11 cellular contexts compared by ENCODE assay signal in genomic region chr2:150482667-150483260, GRCh38. TPM values are rescaled to one million over a fixed set of nuclear protein-coding genes. Genes with fewer than 3 reads are reported as not detected.
DNase-seq lines count a peak whose midpoint lies in the region; ATAC-seq and TF ChIP-seq lines count a peak whose summit lies in the region.
"Had no signal": no experiment of that assay in that cellular context is flagged by ENCODE, and none has a peak within 500 bp of the region (broad histone marks: within the 10 kb centered on the region; RNA-seq: fewer than 3 reads in every experiment).

No MANE protein-coding gene starts in this region.

- no peak overlapping the region for H2AFZ ChIP-seq in fibroblast of lung (ENCODE audit: low read length)

- H3K4me2 ChIP-seq in fibroblast of lung (ENCODE audit: extremely low read depth, insufficient read depth, low read length) = peak overlapping the region; percentile 60

- H3K4me3 ChIP-seq in RWPE2 (ENCODE audit: severe bottlenecking) (no peak overlapping the region), fibroblast of lung (replicated peaks in 1 of 4; ENCODE audit: control extremely low read depth in 1 of 4, insufficient read depth in 1 of 4, low read depth in 3 of 4, low read length in 4 of 4) (peak overlapping the region; percentile 36 to 98 (median 96)), sigmoid colon (no peak overlapping the region)

- H3K4me1 ChIP-seq in RWPE2 (ENCODE audit: insufficient read depth, poor library complexity, severe bottlenecking) = peaks cover 67% of the 10 kb centered on the region
- peaks cover 12% of the 10 kb centered on the region for H3K4me1 ChIP-seq in fibroblast of lung (ENCODE audit: control insufficient read depth, extremely low read depth, insufficient read depth, low read length)
- H3K4me1 ChIP-seq in sigmoid colon = peaks cover 0 to 76% (median 69%) of the 10 kb centered on the region in 4 donors

- H3K27ac ChIP-seq in RWPE2 (ENCODE audit: poor library complexity, severe bottlenecking) = peak overlapping the region; percentile 99
- H3K27ac ChIP-seq in fibroblast of lung (ENCODE audit: insufficient read depth, low read length) = peak overlapping the region; percentile 55
- H3K27ac ChIP-seq in sigmoid colon = peak overlapping the region; percentile 41 to 96 (median 82)
- H3K27ac ChIP-seq: HL-60 had no signal

- TF ChIP-seq EP300 in sigmoid colon (IDR thresholded peaks at IDR 0.05) = no peak

- H3K9me3 ChIP-seq in RWPE2 (ENCODE audit: severe bottlenecking) (no peaks in the 10 kb centered on the region), fibroblast of lung (ENCODE audit: control insufficient read depth, insufficient read depth, low read depth, low read length) (no peaks in the 10 kb centered on the region), sigmoid colon (no peaks in the 10 kb centered on the region)

- H4K20me1 ChIP-seq in fibroblast of lung (ENCODE audit: control insufficient read depth, extremely low read depth, insufficient read depth, low read length) = no peaks in the 10 kb centered on the region

- intact Hi-C loops in sigmoid colon (cut with DNase I) = loop anchor here (5.0 to 10.0 kb wide), 5 partner anchors 418 to 1150 kb away; partner anchors contain the start of gene LYPD6

- H3K27me3 ChIP-seq in RWPE2 (ENCODE audit: insufficient read depth, poor library complexity, severe bottlenecking) = no peaks in the 10 kb centered on the region
- H3K27me3 ChIP-seq in fibroblast of lung (ENCODE audit: control insufficient read depth, insufficient read depth, low read length) = no peaks in the 10 kb centered on the region
- H3K27me3 ChIP-seq in sigmoid colon = no peaks in the 10 kb centered on the region

- WGBS in sigmoid colon, 2 donors = 67 to 69% methylated on average over 5 of the region's 5 CpGs

- H3K9ac ChIP-seq in fibroblast of lung (ENCODE audit: insufficient read depth, low read length) = peak overlapping the region; percentile 45

- TF ChIP-seq CTCF in RWPE2 (IDR thresholded peaks at IDR 0.05; ENCODE audit: poor library complexity, severe bottlenecking) (no peak), fibroblast of lung (conservative IDR thresholded peaks at IDR 0.05 in 1 of 2, IDR thresholded peaks at IDR 0.05 in 1 of 2; ENCODE audit: low read depth in 1 of 2, low read length in 2 of 2) (no peak), sigmoid colon (IDR thresholded peaks at IDR 0.05) (no peak)

- no peak for TF ChIP-seq POLR2A in sigmoid colon (IDR thresholded peaks at IDR 0.05)

- peaks cover 97% of the 10 kb centered on the region for H3K79me2 ChIP-seq in fibroblast of lung (ENCODE audit: control insufficient read depth, insufficient read depth, low read length)

- DNase-seq in EH (ENCODE audit: low read depth) (peak; percentile 35), RWPE2 (ENCODE audit: low spot score) (no peak), fibroblast of lung (ENCODE audit: low read depth in 2 of 2) (peak in 1 of 2 donors; percentile 14), sigmoid colon (no peak), NCI-H2196 treated with DMSO at 0.1 percent for 48 hours (lab: John Stamatoyannopoulos, UW; ENCODE audit: unreplicated experiment) (no peak), NCI-H524 (lab: John Stamatoyannopoulos, UW) (no peak)
- DNase-seq: NCI-H69, SHP77 treated with DMSO at 0.1 percent for 48 hours had no signal

- H3K36me3 ChIP-seq in RWPE2 (ENCODE audit: low read depth) (peaks cover 88% of the 10 kb centered on the region), fibroblast of lung (ENCODE audit: control insufficient read depth, insufficient read depth, low read length) (peaks cover 16% of the 10 kb centered on the region), sigmoid colon (no peaks in the 10 kb centered on the region)

- ATAC-seq in RWPE2 (ENCODE audit: low read depth) (0 out of 3 replicates have a peak, but pooled peaks have one; percentile 0), HG03097 (IDR thresholded peaks at IDR 0.05; ENCODE audit: low FRiP score, unreplicated experiment) (no peak), HG03139 (IDR thresholded peaks at IDR 0.05; ENCODE audit: unreplicated experiment) (no peak)

RNA-seq across cellular contexts. Expression of gene RND3, which starts 4.7 kb away (rescaled TPM):
- total RNA-seq in fibroblast of lung (559 and 1,405 TPM in 2 replicates), sigmoid colon (100 to 1,000 TPM in 1 of 4 donors, 10 to 100 TPM in 3; 28.9 to 171 (median 30.5) TPM)
- polyA plus RNA-seq in fibroblast of lung (363 and 403 TPM in 2 replicates), sigmoid colon (10 to 100 TPM; 22.3 to 45.0 (median 41.6) TPM)
- 306 and 351 TPM in 2 replicates for polyA plus RNA-seq in fibroblast of lung (2012)
- 170 and 247 TPM in 2 replicates for polyA minus RNA-seq in fibroblast of lung (ENCODE audit: low replicate concordance)

Comparison
In these comparisons a context has a peak if more than half of its experiments do, and no peak if none do; other contexts are left out.
1. H3K4me3 ChIP-seq: peak in fibroblast of lung (4 of 4); none in RWPE2 (single experiment) and sigmoid colon (0 of 4).
2. Peak in every context shown above with its lines, with median percentiles within 50 percentile points of each other: H3K27ac ChIP-seq.